ENCODE assay signal across 21 cellular contexts in genomic region chr16:69072640-69072974, GRCh38. TPM values are rescaled to one million over a fixed set of nuclear protein-coding genes. Genes with fewer than 3 reads are reported as not detected.
DNase-seq lines count a peak whose midpoint lies in the region; ATAC-seq and TF ChIP-seq lines count a peak whose summit lies in the region.
"Had no signal": no experiment of that assay in that cellular context is flagged by ENCODE, and none has a peak within 500 bp of the region (broad histone marks: within the 10 kb centered on the region; RNA-seq: fewer than 3 reads in every experiment).

No MANE protein-coding gene starts in this region.

- H3K27me3 Mint-ChIP-seq in activated T-helper 17 cell treated with anti-CD3 and anti-CD28 coated beads, Interleukin-2, amount 50 U/mL, for 72 hours: no peaks in the 10 kb centered on the region
- H3K27me3 Mint-ChIP-seq: activated B cell treated with CpG ODN at 0.5 μM for 24 hours; activated CD8-positive, alpha-beta T cell treated with anti-CD3 and anti-CD28 coated beads for 36 hours had no signal

- no peaks in the 10 kb centered on the region for H3K4me1 Mint-ChIP-seq in stimulated activated effector memory CD8-positive, alpha-beta T cell treated with anti-CD3 and anti-CD28 coated beads, Interleukin-12 subunit alpha, Interleukin-12 subunit beta, amount 100 ng/mL, for 72 hours
- H3K4me1 Mint-ChIP-seq in activated T-helper 17 cell treated with anti-CD3 and anti-CD28 coated beads, Interleukin-2, amount 50 U/mL, for 72 hours: no peaks in the 10 kb centered on the region
- H3K4me1 Mint-ChIP-seq: activated B cell treated with CpG ODN at 0.5 μM for 24 hours had no signal

- TF ChIP-seq POLR2A in suprapubic skin (IDR thresholded peaks at IDR 0.05): no peak

- H3K27ac ChIP-seq in HUES6 (ENCODE audit: low read depth, low read length): peak overlapping the region; percentile 90
- H3K27ac ChIP-seq in RWPE2 (ENCODE audit: poor library complexity, severe bottlenecking): peak overlapping the region; percentile 92
- peak overlapping the region; percentile 44 for H3K27ac ChIP-seq in iPS-18a (ENCODE audit: low read length)
- peak overlapping the region; percentile 66 for H3K27ac ChIP-seq in suprapubic skin
- H3K27ac ChIP-seq: spleen had no signal

- H3K9ac ChIP-seq in HUES6 (ENCODE audit: low read length): peak overlapping the region; percentile 73
- H3K9ac ChIP-seq in iPS-18a (ENCODE audit: low read length): peak overlapping the region; percentile 6

- H3K27ac Mint-ChIP-seq in stimulated activated effector memory CD8-positive, alpha-beta T cell treated with anti-CD3 and anti-CD28 coated beads, Interleukin-12 subunit alpha, Interleukin-12 subunit beta, amount 100 ng/mL, for 72 hours: no peak overlapping the region
- no peak overlapping the region for H3K27ac Mint-ChIP-seq in activated T-helper 17 cell treated with anti-CD3 and anti-CD28 coated beads, Interleukin-2, amount 50 U/mL, for 72 hours
- H3K27ac Mint-ChIP-seq: activated B cell treated with CpG ODN at 0.5 μM for 24 hours; activated CD8-positive, alpha-beta T cell treated with anti-CD3 and anti-CD28 coated beads for 36 hours; activated naive CD4-positive, alpha-beta T cell treated with anti-CD3 and anti-CD28 coated beads for 36 hours had no signal

- no peaks in the 10 kb centered on the region for H3K36me3 ChIP-seq in HUES6 (ENCODE audit: control insufficient read depth, insufficient read depth, low read length)
- H3K36me3 ChIP-seq in RWPE2 (ENCODE audit: low read depth): no peaks in the 10 kb centered on the region
- H3K36me3 ChIP-seq in iPS-18a (ENCODE audit: control insufficient read depth, low read depth, low read length): no peaks in the 10 kb centered on the region
- H3K36me3 ChIP-seq in suprapubic skin: no peaks in the 10 kb centered on the region

- H3K4me3 Mint-ChIP-seq in stimulated activated effector memory CD8-positive, alpha-beta T cell treated with anti-CD3 and anti-CD28 coated beads, Interleukin-12 subunit alpha, Interleukin-12 subunit beta, amount 100 ng/mL, for 72 hours: no peak overlapping the region
- H3K4me3 Mint-ChIP-seq in activated T-helper 17 cell treated with anti-CD3 and anti-CD28 coated beads, Interleukin-2, amount 50 U/mL, for 72 hours: no peak overlapping the region
- H3K4me3 Mint-ChIP-seq: activated B cell treated with CpG ODN at 0.5 μM for 24 hours; activated CD8-positive, alpha-beta T cell treated with anti-CD3 and anti-CD28 coated beads for 36 hours; activated naive CD4-positive, alpha-beta T cell treated with anti-CD3 and anti-CD28 coated beads for 36 hours had no signal

- TF ChIP-seq CTCF in RWPE2 (IDR thresholded peaks at IDR 0.05; ENCODE audit: poor library complexity, severe bottlenecking): no peak
- no peak for TF ChIP-seq CTCF in suprapubic skin (IDR thresholded peaks at IDR 0.05)

- 62% methylated on average over 2 of the region's 2 CpGs for WGBS in suprapubic skin

- TF ChIP-seq EP300 in suprapubic skin (IDR thresholded peaks at IDR 0.05): no peak

- DNase-seq in RWPE2 (ENCODE audit: low spot score) (no peak), suprapubic skin (ENCODE audit: low spot score in 2 of 2) (no peak), HK-2 (ENCODE audit: unreplicated experiment) (no peak), D341Med (ENCODE audit: low spot score) (no peak)
- DNase-seq in stimulated activated effector memory CD8-positive, alpha-beta T cell treated with anti-CD3 and anti-CD28 coated beads, Interleukin-12 subunit alpha, Interleukin-12 subunit beta, amount 100 ng/mL, for 72 hours (ENCODE audit: low spot score in 2 of 2): no peak
- DNase-seq: activated B cell treated with CpG ODN at 0.5 μM for 24 hours; activated CD8-positive, alpha-beta T cell treated with anti-CD3 and anti-CD28 coated beads for 36 hours; activated naive CD4-positive, alpha-beta T cell treated with anti-CD3 and anti-CD28 coated beads for 36 hours; activated T-cell treated with anti-CD3 and anti-CD28 coated beads, Interleukin-2, amount 50 U/mL, for 1 hour; anterior cingulate cortex; cerebellar nuclear complex; effector CD8-positive, alpha-beta T cell; NCI-H2029 treated with DMSO at 0.1 percent for 48 hours; spleen; stimulated activated CD4-positive, alpha-beta T cell treated with anti-CD3 and anti-CD28 coated beads, Interleukin-4, amount 100 ng/mL, for 24 hours; stomach; T-helper 9 cell had no signal

- peaks cover 5% of the 10 kb centered on the region for H3K36me3 Mint-ChIP-seq in stimulated activated effector memory CD8-positive, alpha-beta T cell treated with anti-CD3 and anti-CD28 coated beads, Interleukin-12 subunit alpha, Interleukin-12 subunit beta, amount 100 ng/mL, for 72 hours
- peaks cover 6% of the 10 kb centered on the region for H3K36me3 Mint-ChIP-seq in activated T-helper 17 cell treated with anti-CD3 and anti-CD28 coated beads, Interleukin-2, amount 50 U/mL, for 72 hours (ENCODE audit: low read depth)

- H3K9me3 Mint-ChIP-seq in stimulated activated effector memory CD8-positive, alpha-beta T cell treated with anti-CD3 and anti-CD28 coated beads, Interleukin-12 subunit alpha, Interleukin-12 subunit beta, amount 100 ng/mL, for 72 hours: no peaks in the 10 kb centered on the region
- no peaks in the 10 kb centered on the region for H3K9me3 Mint-ChIP-seq in activated T-helper 17 cell treated with anti-CD3 and anti-CD28 coated beads, Interleukin-2, amount 50 U/mL, for 72 hours
- H3K9me3 Mint-ChIP-seq: activated B cell treated with CpG ODN at 0.5 μM for 24 hours; activated CD8-positive, alpha-beta T cell treated with anti-CD3 and anti-CD28 coated beads for 36 hours; activated naive CD4-positive, alpha-beta T cell treated with anti-CD3 and anti-CD28 coated beads for 36 hours had no signal

- no peak for ATAC-seq in RWPE2 (ENCODE audit: low read depth)
- no peak for ATAC-seq in stimulated activated effector memory CD8-positive, alpha-beta T cell treated with anti-CD3 and anti-CD28 coated beads, Interleukin-12 subunit alpha, Interleukin-12 subunit beta, amount 100 ng/mL, for 72 hours
- no peak for ATAC-seq in activated T-helper 17 cell treated with anti-CD3 and anti-CD28 coated beads, Interleukin-2, amount 50 U/mL, for 72 hours (replicated peaks)
- ATAC-seq: activated CD8-positive, alpha-beta T cell treated with anti-CD3 and anti-CD28 coated beads for 36 hours; left lobe of liver had no signal

- H3K9me3 ChIP-seq in HUES6 (ENCODE audit: control insufficient read depth, insufficient read depth, low read depth, low read length) (no peaks in the 10 kb centered on the region), RWPE2 (ENCODE audit: severe bottlenecking) (no peaks in the 10 kb centered on the region), iPS-18a (ENCODE audit: control insufficient read depth, low read depth, low read length) (no peaks in the 10 kb centered on the region), suprapubic skin (no peaks in the 10 kb centered on the region)
- H3K9me3 ChIP-seq: spleen, stomach had no signal

- H3K27me3 ChIP-seq in HUES6 (ENCODE audit: control insufficient read depth, insufficient read depth, low read length) (no peaks in the 10 kb centered on the region), RWPE2 (ENCODE audit: insufficient read depth, poor library complexity, severe bottlenecking) (no peaks in the 10 kb centered on the region), iPS-18a (ENCODE audit: control insufficient read depth, insufficient read depth, low read length) (no peaks in the 10 kb centered on the region), suprapubic skin (no peaks in the 10 kb centered on the region)
- H3K27me3 ChIP-seq: spleen, stomach had no signal

- peak overlapping the region; percentile 21; the same call in 1 of the 2 replicates for H3K4me3 ChIP-seq in HUES6 (ENCODE audit: low read depth, low read length)
- no peak overlapping the region for H3K4me3 ChIP-seq in RWPE2 (ENCODE audit: severe bottlenecking)
- H3K4me3 ChIP-seq in iPS-18a (ENCODE audit: low read length): peak overlapping the region; percentile 25
- H3K4me3 ChIP-seq in suprapubic skin: no peak overlapping the region
- H3K4me3 ChIP-seq: spleen, stomach had no signal

- H3K4me1 ChIP-seq in HUES6 (ENCODE audit: control insufficient read depth, insufficient read depth, low read length) (peaks cover 54% of the 10 kb centered on the region), RWPE2 (ENCODE audit: insufficient read depth, poor library complexity, severe bottlenecking) (peaks cover 41% of the 10 kb centered on the region), iPS-18a (ENCODE audit: control insufficient read depth, low read depth, low read length) (peaks cover 30% of the 10 kb centered on the region), suprapubic skin (peaks cover 29% of the 10 kb centered on the region)
- H3K4me1 ChIP-seq: spleen had no signal

RNA-seq across cellular contexts. Expression of gene HAS3, which starts 32.8 kb away (rescaled TPM):
- 10 to 100 TPM in 1 of 4 donors, 1 to 10 TPM in 3; 4.4 to 11.3 (median 7.1) TPM for total RNA-seq in suprapubic skin
- under 1 TPM; 0.40 to 0.71 TPM for total RNA-seq in activated T-helper 17 cell treated with anti-CD3 and anti-CD28 coated beads, Interleukin-2, amount 50 U/mL, for 72 hours

RNA-seq across cellular contexts. Expression of gene CHTF8, which starts 59.8 kb away (rescaled TPM):
- total RNA-seq in suprapubic skin: 100 to 1,000 TPM in 1 of 4 donors, 10 to 100 TPM in 3; 76.9 to 128 (median 90.0) TPM
- total RNA-seq in activated T-helper 17 cell treated with anti-CD3 and anti-CD28 coated beads, Interleukin-2, amount 50 U/mL, for 72 hours: 100 to 1,000 TPM; 103 to 129 TPM

RNA-seq across cellular contexts. Expression of gene UTP4, which starts 59.8 kb away (rescaled TPM):
- total RNA-seq in suprapubic skin: 10 to 100 TPM; 25.1 to 41.7 (median 34.8) TPM
- 100 to 1,000 TPM in 1 of 2 donors, 10 to 100 TPM in 1; 69.1 to 112 TPM for total RNA-seq in activated T-helper 17 cell treated with anti-CD3 and anti-CD28 coated beads, Interleukin-2, amount 50 U/mL, for 72 hours

Comparison
In these comparisons a context has a peak if more than half of its experiments do, and no peak if none do; other contexts are left out.
1. H3K4me3 ChIP-seq: peak in HUES6 (single experiment) and iPS-18a (single experiment); none in RWPE2 (single experiment) and suprapubic skin (single experiment).
2. Peak in every context shown above with its lines, with median percentiles within 50 percentile points of each other: H3K27ac ChIP-seq.